In the genomic region with DNA sequence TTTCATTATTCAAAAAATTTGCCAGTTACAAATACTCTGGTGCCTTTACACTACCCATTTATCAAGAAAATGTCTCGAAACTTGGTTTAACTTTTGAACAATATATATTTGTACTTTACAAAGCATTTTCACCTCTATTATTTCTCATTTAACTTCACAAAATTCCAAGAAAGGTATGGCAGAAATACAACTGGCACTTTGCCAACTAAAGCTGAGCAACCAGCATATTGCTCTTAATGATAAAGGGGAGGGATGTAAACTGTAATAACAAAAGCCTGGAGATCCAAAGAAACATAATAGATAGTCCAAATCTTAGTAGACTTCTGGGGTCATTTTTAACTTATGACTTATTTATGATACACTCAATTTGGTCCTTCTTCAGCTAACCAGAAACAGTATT, we compare ENCODE assay signal across 19 cellular contexts.
"Had no signal": no experiment of that assay in that cellular context is flagged by ENCODE, and none has a peak within 500 bp of the region (broad histone marks: within the 10 kb centered on the region; RNA-seq: fewer than 3 reads in every experiment).

No MANE protein-coding gene starts in this region.

- H3K27me3 Mint-ChIP-seq: activated CD4-positive, alpha-beta memory T cell treated with anti-CD3 and anti-CD28 coated beads, Interleukin-2, amount 10 ng/mL, durations not matched to agents 7 days and 5 days; brain; natural killer cell treated with Interleukin-12 subunit alpha and Interleukin-12 subunit beta and Interleukin-15 and Interleukin-18, amount 100 ng/mL, for 72 hours; progenitor cell of endocrine pancreas; T-cell had no signal

- H3K4me3 Mint-ChIP-seq: activated CD4-positive, alpha-beta memory T cell treated with anti-CD3 and anti-CD28 coated beads, Interleukin-2, amount 10 ng/mL, durations not matched to agents 7 days and 5 days; activated T-helper 1 cell treated with anti-CD3 and anti-CD28 coated beads, Interleukin-12 subunit alpha, Interleukin-12 subunit beta, Interleukin-2, Interleukin-4 antibody, amounts not matched to agents 30 ng/mL and 10 ng/mL and 1 ng/mL, durations not matched to agents 14 hours and 24 hours and 36 hours; brain; natural killer cell treated with Interleukin-12 subunit alpha and Interleukin-12 subunit beta and Interleukin-15 and Interleukin-18, amount 100 ng/mL, for 72 hours; T-cell had no signal

- H3K27ac ChIP-seq: spleen, upper lobe of left lung had no signal

- H3K27ac Mint-ChIP-seq: activated CD4-positive, alpha-beta memory T cell treated with anti-CD3 and anti-CD28 coated beads, Interleukin-2, amount 10 ng/mL, durations not matched to agents 7 days and 5 days; activated naive CD4-positive, alpha-beta T cell treated with anti-CD3 and anti-CD28 coated beads, Interleukin-2, amount 50 U/mL, for 72 hours; activated T-helper 1 cell treated with anti-CD3 and anti-CD28 coated beads, Interleukin-12 subunit alpha, Interleukin-12 subunit beta, Interleukin-2, Interleukin-4 antibody, amounts not matched to agents 30 ng/mL and 10 ng/mL and 1 ng/mL, durations not matched to agents 14 hours and 24 hours and 36 hours; brain; progenitor cell of endocrine pancreas; T-cell had no signal

- H3K27me3 ChIP-seq: heart left ventricle, spleen, upper lobe of left lung had no signal

- ATAC-seq: activated naive CD4-positive, alpha-beta T cell treated with anti-CD3 and anti-CD28 coated beads, Interleukin-2, amount 50 U/mL, for 72 hours; heart left ventricle; left ventricle myocardium superior; natural killer cell treated with Interleukin-12 subunit alpha and Interleukin-12 subunit beta and Interleukin-15 and Interleukin-18, amount 100 ng/mL, for 72 hours; T-cell had no signal

- H3K9me3 Mint-ChIP-seq: activated CD4-positive, alpha-beta memory T cell treated with anti-CD3 and anti-CD28 coated beads, Interleukin-2, amount 10 ng/mL, durations not matched to agents 7 days and 5 days; activated naive CD4-positive, alpha-beta T cell treated with anti-CD3 and anti-CD28 coated beads, Interleukin-2, amount 50 U/mL, for 72 hours; activated T-helper 1 cell treated with anti-CD3 and anti-CD28 coated beads, Interleukin-12 subunit alpha, Interleukin-12 subunit beta, Interleukin-2, Interleukin-4 antibody, amounts not matched to agents 30 ng/mL and 10 ng/mL and 1 ng/mL, durations not matched to agents 14 hours and 24 hours and 36 hours; brain; natural killer cell treated with Interleukin-12 subunit alpha and Interleukin-12 subunit beta and Interleukin-15 and Interleukin-18, amount 100 ng/mL, for 72 hours; T-cell had no signal

- H3K9me3 ChIP-seq: heart left ventricle, spleen, upper lobe of left lung had no signal

- H3K4me3 ChIP-seq: heart left ventricle, spleen, upper lobe of left lung had no signal

- DNase-seq: activated CD4-positive, alpha-beta memory T cell treated with anti-CD3 and anti-CD28 coated beads, Interleukin-2, amount 10 ng/mL, durations not matched to agents 7 days and 5 days; activated CD4-positive, alpha-beta T cell treated with anti-CD3 and anti-CD28 coated beads for 48 hours; activated CD4-positive, CD25-positive, alpha-beta regulatory T cell; activated gamma-delta T cell treated with Interleukin-2 at 50 U/mL for 16 hours; aorta; central memory CD4-positive, alpha-beta T cell; heart left ventricle; left ventricle myocardium superior; retina; spleen; stimulated activated CD4-positive, alpha-beta T cell treated with anti-CD3 and anti-CD28 coated beads, Interleukin-4, amount 100 ng/mL, for 1 hour; stimulated activated naive CD4-positive, alpha-beta T cell treated with Interleukin-2 at 50 U/mL for 16 hours; T-cell; upper lobe of left lung had no signal
